Comparison of ENCODE assay signal across 1 cellular context in genomic region chr3:89165636-89166312, GRCh38.
TF ChIP-seq lines count a peak whose summit lies in the region.

No MANE protein-coding gene starts in this region.

TF ChIP-seq in HepG2, 621 proteins besides CTCF, POLR2A, EP300 and RAD21:
- TF ChIP-seq IRF1 (CRISPR knock-in tag; IDR thresholded peaks at IDR 0.05; ENCODE audit: low read depth) = no peak
- no peak for TF ChIP-seq ZNF766 (CRISPR knock-in tag; IDR thresholded peaks at IDR 0.05; ENCODE audit: borderline replicate concordance)
- no peak for TF ChIP-seq PBX2 (CRISPR knock-in tag; IDR thresholded peaks at IDR 0.05)
- no peak for TF ChIP-seq GATAD2A (CRISPR knock-in tag; IDR thresholded peaks at IDR 0.05)
- no peak for TF ChIP-seq ZNF672 (CRISPR knock-in tag; IDR thresholded peaks at IDR 0.05)
- TF ChIP-seq ZNF432 (CRISPR knock-in tag; IDR thresholded peaks at IDR 0.05; ENCODE audit: borderline replicate concordance) = no peak
- no peak for TF ChIP-seq NKX3-1 (CRISPR knock-in tag; IDR thresholded peaks at IDR 0.05)
- TF ChIP-seq ZNF350 (CRISPR knock-in tag; IDR thresholded peaks at IDR 0.05; ENCODE audit: borderline replicate concordance, low read depth) = no peak
- TF ChIP-seq ZNF724P (CRISPR knock-in tag; IDR thresholded peaks at IDR 0.05; ENCODE audit: borderline replicate concordance) = no peak
- no peak for TF ChIP-seq NRL (CRISPR knock-in tag; IDR thresholded peaks at IDR 0.05; ENCODE audit: borderline replicate concordance)
- no peak for TF ChIP-seq NAIF1 (CRISPR knock-in tag; IDR thresholded peaks at IDR 0.05; ENCODE audit: borderline replicate concordance)
- TF ChIP-seq JUND (CRISPR knock-in tag; IDR thresholded peaks at IDR 0.05) = no peak
- TF ChIP-seq TAF1 (CRISPR knock-in tag; IDR thresholded peaks at IDR 0.05) = no peak
- no peak for TF ChIP-seq NFAT5 (CRISPR knock-in tag; IDR thresholded peaks at IDR 0.05)
- TF ChIP-seq NR2F2 (IDR thresholded peaks at IDR 0.05; ENCODE audit: borderline replicate concordance, low read depth) = no peak
- TF ChIP-seq POLR2AphosphoS2 (IDR thresholded peaks at IDR 0.05; ENCODE audit: low read depth, low read length) = no peak
TF ChIP-seq in HepG2: peak in this region for 0.
